ENCODE assay signal across 8 cellular contexts in genomic region chr17:48100591-48101011, GRCh38. TPM values are rescaled to one million over a fixed set of nuclear protein-coding genes. Genes with fewer than 3 reads are reported as not detected.
A peak's percentile ranks its signal among the peaks of the same experiment; 100 is the strongest.
DNase-seq lines count a peak whose midpoint lies in the region; ATAC-seq, FAIRE-seq and TF ChIP-seq lines count a peak whose summit lies in the region.

No MANE protein-coding gene starts in this region.

- POLR2A ChIA-PET in AG04450 (lab: Yijun Ruan, JAX) = interaction anchor here (0.5 to 2.2 kb wide), 10 partner anchors 9 to 130 kb away, joined by 3 to 11 read pairs (median 5); partner anchors contain the start of genes CDK5RAP3 and NFE2L1

- H3K36me3 Mint-ChIP-seq in astrocyte (ENCODE audit: low read depth, unreplicated experiment) = peaks cover under 1% of the 10 kb centered on the region

- ATAC-seq in GM19328 (IDR thresholded peaks at IDR 0.05; ENCODE audit: unreplicated experiment) = peak; percentile 3

- peak overlapping the region; percentile 86 for H3K27ac ChIP-seq in AG04450 (ENCODE audit: low read depth, low read length)
- peak overlapping the region; percentile 84 for H3K27ac ChIP-seq in astrocyte (ENCODE audit: low read depth, low read length)
- H3K27ac ChIP-seq in sigmoid colon = peak overlapping the region; percentile 94 to 98 (median 95)

- peak overlapping the region; percentile 88 for H2AFZ ChIP-seq in astrocyte (ENCODE audit: low read depth, low read length)

- WGBS in sigmoid colon, 2 donors = 1 to 2% methylated on average over 23 of the region's 23 CpGs

- H3K27me3 Mint-ChIP-seq in astrocyte (ENCODE audit: low read depth, unreplicated experiment) = no peaks in the 10 kb centered on the region

- TF ChIP-seq CTCF in AG04450 (IDR thresholded peaks at IDR 0.05; ENCODE audit: low read depth, low read length) (no peak), astrocyte (IDR thresholded peaks at IDR 0.05; ENCODE audit: insufficient read depth, low read depth, low read length) (no peak), sigmoid colon (IDR thresholded peaks at IDR 0.05) (no peak)

- no peaks in the 10 kb centered on the region for H3K4me1 Mint-ChIP-seq in astrocyte (ENCODE audit: low read depth, unreplicated experiment)

- peak overlapping the region; percentile 28 for H3K27ac Mint-ChIP-seq in astrocyte (ENCODE audit: unreplicated experiment)

- CTCF ChIA-PET in AG04450 (lab: Charles Lee) = interaction anchor here (0.5 to 3.7 kb wide), 5 partner anchors 18 to 154 kb away, joined by 3 to 18 read pairs (median 4); no protein-coding TSS in a partner anchor

- peak overlapping the region; percentile 85 for H3K9ac ChIP-seq in astrocyte (ENCODE audit: low read length)

- peak; percentile 13 for DNase-seq in AG04450 (ENCODE audit: low read depth, low spot score)
- peak; percentile 72 for DNase-seq in NCI-H226
- DNase-seq in astrocyte (ENCODE audit: low read depth) = peak; percentile 53
- DNase-seq in sigmoid colon = peak; percentile 81
- no peak for DNase-seq in GM19239 (ENCODE audit: insufficient read length, low spot score)
- DNase-seq in NOMO-1 treated with dmso at 0.1 percent for 144 hours (lab: John Stamatoyannopoulos, UW; ENCODE audit: unreplicated experiment) = no peak

- peak overlapping the region; percentile 95 for H3K4me3 ChIP-seq in AG04450 (ENCODE audit: low read depth, low read length)
- peak overlapping the region; percentile 79 for H3K4me3 ChIP-seq in astrocyte (ENCODE audit: insufficient read depth, low read depth, low read length)
- H3K4me3 ChIP-seq in iPS-11a (ENCODE audit: low read depth, low read length) = peak overlapping the region; percentile 83
- peak overlapping the region; percentile 81 to 100 (median 94) for H3K4me3 ChIP-seq in sigmoid colon

- H3K4me3 Mint-ChIP-seq in astrocyte (ENCODE audit: unreplicated experiment) = peak overlapping the region; percentile 99

- no peak for TF ChIP-seq POLR2A in sigmoid colon (IDR thresholded peaks at IDR 0.05)

- H3K27me3 ChIP-seq in AG04450 (ENCODE audit: control insufficient read depth, insufficient read depth, low read length) (no peaks in the 10 kb centered on the region), astrocyte (ENCODE audit: insufficient read depth, low read length) (no peaks in the 10 kb centered on the region), sigmoid colon (no peaks in the 10 kb centered on the region)

- H3K36me3 ChIP-seq in astrocyte (ENCODE audit: insufficient read depth, low read length) (peaks cover 3% of the 10 kb centered on the region), sigmoid colon (no peaks in the 10 kb centered on the region)

- H3K9me3 ChIP-seq in AG04450 (ENCODE audit: control insufficient read depth, insufficient read depth, low read length) (peaks cover 4% of the 10 kb centered on the region), astrocyte (ENCODE audit: insufficient read depth, low read depth, low read length) (no peaks in the 10 kb centered on the region), sigmoid colon (no peaks in the 10 kb centered on the region)

- peaks cover 43% of the 10 kb centered on the region for H4K20me1 ChIP-seq in astrocyte (ENCODE audit: insufficient read depth, low read length)

- intact Hi-C loops in sigmoid colon (cut with DNase I) = loop anchor here (2.0 kb wide), 1 partner anchor 76 kb away; no protein-coding TSS in a partner anchor

- no peaks in the 10 kb centered on the region for H3K9me3 Mint-ChIP-seq in astrocyte (ENCODE audit: unreplicated experiment)

- FAIRE-seq in astrocyte (lab: Jason Lieb, UNC) (no peak), GM19239 (lab: Jason Lieb, UNC) (no peak)

- H3K4me1 ChIP-seq in astrocyte (ENCODE audit: insufficient read depth, low read length) = peaks cover 6% of the 10 kb centered on the region
- peaks cover 0 to 28% (median 9%) of the 10 kb centered on the region in 4 donors for H3K4me1 ChIP-seq in sigmoid colon

- no peak for TF ChIP-seq EP300 in sigmoid colon (IDR thresholded peaks at IDR 0.05)

- H3K79me2 ChIP-seq in astrocyte (ENCODE audit: insufficient read depth, low read length) = peaks cover 58% of the 10 kb centered on the region

- peak overlapping the region; percentile 85 for H3K4me2 ChIP-seq in astrocyte (ENCODE audit: low read length)

RNA-seq across cellular contexts. Expression of gene CBX1, which starts 0.7 kb away (rescaled TPM):
- polyA plus RNA-seq in AG04450 (2011; rRNA removed) (57.2 and 68.2 TPM in 2 replicates), sigmoid colon (10 to 100 TPM; 26.8 to 36.1 (median 31.8) TPM)
- polyA minus RNA-seq in AG04450 (2011; rRNA and poly(A)+ RNA removed) = 13.7 and 27.0 TPM in 2 replicates
- total RNA-seq in astrocyte (62.8 and 69.3 TPM in 2 replicates), sigmoid colon (10 to 100 TPM; 29.1 to 37.4 (median 32.9) TPM)

RNA-seq across cellular contexts. Expression of gene SNX11, which starts 7.0 kb away (rescaled TPM):
- 16.0 and 17.2 TPM in 2 replicates for polyA plus RNA-seq in AG04450 (2011; rRNA removed)
- 14.2 and 22.0 TPM in 2 replicates for polyA minus RNA-seq in AG04450 (2011; rRNA and poly(A)+ RNA removed)
- 30.4 and 33.3 TPM in 2 replicates for total RNA-seq in astrocyte
- total RNA-seq in sigmoid colon = 10 to 100 TPM in 3 of 4 donors, 1 to 10 TPM in 1; 10.0 to 19.3 (median 15.7) TPM
- 10 to 100 TPM; 22.2 to 27.8 (median 25.2) TPM for polyA plus RNA-seq in sigmoid colon

RNA-seq across cellular contexts. Expression of gene NFE2L1, which starts 52.4 kb away (rescaled TPM):
- polyA plus RNA-seq in AG04450 (2011; rRNA removed) = 237 and 251 TPM in 2 replicates
- 179 and 186 TPM in 2 replicates for polyA minus RNA-seq in AG04450 (2011; rRNA and poly(A)+ RNA removed)
- 344 and 348 TPM in 2 replicates for total RNA-seq in astrocyte
- total RNA-seq in sigmoid colon = 100 to 1,000 TPM; 126 to 174 (median 141) TPM
- polyA plus RNA-seq in sigmoid colon = 100 to 1,000 TPM in 1 of 3 donors, 10 to 100 TPM in 2; 44.4 to 134 (median 61.5) TPM

Comparison
In these comparisons a context has a peak if more than half of its experiments do, and no peak if none do; other contexts are left out.
1. DNase-seq: peak in AG04450 (single experiment), NCI-H226 (single experiment), astrocyte (single experiment) and sigmoid colon (single experiment); none in GM19239 (single experiment) and NOMO-1 treated with dmso at 0.1 percent for 144 hours (single experiment).
2. Peak in every context shown above with its lines, with median percentiles within 50 percentile points of each other: H3K27ac ChIP-seq and H3K4me3 ChIP-seq.